ENCODE assay signal across 8 cellular contexts in the genomic region with DNA sequence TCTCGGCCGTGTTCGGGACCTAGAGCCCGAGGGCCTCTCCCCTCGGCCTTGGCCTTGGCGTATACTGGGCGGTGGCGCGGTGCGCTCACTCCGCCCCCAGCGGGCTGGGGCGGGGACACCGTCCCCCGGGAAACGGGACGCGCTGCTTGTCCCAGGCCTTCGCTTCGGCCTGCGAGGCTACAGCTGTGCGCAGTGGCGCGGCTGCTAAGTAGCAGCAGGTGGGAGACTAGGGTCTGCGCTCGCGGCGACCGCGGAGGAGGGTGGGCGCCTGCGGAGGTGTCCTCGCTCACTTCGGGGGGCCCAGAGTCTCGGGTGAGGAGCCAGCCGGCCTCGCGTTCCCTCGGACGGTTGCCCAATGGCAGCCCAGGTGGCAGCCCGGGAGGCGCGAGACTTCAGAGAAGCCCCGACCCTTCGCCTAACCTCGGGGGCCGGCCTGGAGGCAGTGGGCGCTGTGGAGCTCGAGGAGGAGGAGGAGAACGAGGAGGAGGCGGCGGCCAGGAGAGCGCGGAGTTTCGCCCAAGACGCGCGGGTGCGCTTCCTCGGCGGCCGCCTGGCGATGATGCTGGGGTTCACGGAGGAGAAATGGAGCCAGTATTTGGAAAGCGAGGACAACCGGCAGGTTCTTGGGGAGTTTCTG. TPM values are rescaled to one million over a fixed set of nuclear protein-coding genes. Genes with fewer than 3 reads are reported as not detected.
DNase-seq lines count a peak whose midpoint lies in the region; ATAC-seq and TF ChIP-seq lines count a peak whose summit lies in the region.

A gene with protein sequence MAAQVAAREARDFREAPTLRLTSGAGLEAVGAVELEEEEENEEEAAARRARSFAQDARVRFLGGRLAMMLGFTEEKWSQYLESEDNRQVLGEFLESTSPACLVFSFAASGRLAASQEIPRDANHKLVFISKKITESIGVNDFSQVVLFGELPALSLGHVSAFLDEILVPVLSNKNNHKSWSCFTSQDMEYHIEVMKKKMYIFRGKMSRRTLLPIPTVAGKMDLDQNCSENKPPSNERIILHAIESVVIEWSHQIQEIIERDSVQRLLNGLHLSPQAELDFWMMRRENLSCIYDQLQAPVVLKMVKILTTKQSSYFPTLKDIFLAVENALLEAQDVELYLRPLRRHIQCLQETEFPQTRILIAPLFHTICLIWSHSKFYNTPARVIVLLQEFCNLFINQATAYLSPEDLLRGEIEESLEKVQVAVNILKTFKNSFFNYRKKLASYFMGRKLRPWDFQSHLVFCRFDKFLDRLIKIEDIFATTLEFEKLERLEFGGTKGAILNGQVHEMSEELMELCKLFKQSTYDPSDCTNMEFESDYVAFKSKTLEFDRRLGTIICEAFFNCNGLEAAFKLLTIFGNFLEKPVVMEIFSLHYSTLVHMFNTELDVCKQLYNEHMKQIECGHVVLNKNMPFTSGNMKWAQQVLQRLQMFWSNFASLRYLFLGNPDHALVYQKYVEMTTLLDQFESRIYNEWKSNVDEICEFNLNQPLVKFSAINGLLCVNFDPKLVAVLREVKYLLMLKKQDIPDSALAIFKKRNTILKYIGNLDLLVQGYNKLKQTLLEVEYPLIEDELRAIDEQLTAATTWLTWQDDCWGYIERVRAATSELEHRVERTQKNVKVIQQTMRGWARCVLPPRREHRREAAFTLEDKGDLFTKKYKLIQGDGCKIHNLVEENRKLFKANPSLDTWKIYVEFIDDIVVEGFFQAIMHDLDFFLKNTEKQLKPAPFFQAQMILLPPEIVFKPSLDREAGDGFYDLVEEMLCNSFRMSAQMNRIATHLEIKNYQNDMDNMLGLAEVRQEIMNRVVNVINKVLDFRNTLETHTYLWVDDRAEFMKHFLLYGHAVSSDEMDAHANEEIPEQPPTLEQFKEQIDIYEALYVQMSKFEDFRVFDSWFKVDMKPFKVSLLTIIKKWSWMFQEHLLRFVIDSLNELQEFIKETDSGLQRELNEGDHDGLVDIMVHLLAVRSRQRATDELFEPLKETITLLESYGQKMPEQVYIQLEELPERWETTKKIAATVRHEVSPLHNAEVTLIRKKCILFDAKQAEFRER (N-terminal part only) (plus strand): TSS at position 149 of the 637 bp plus-strand sequence. CDS start 207 bp downstream, at position 356.

- H3K4me1 ChIP-seq in cardiac muscle cell (ENCODE audit: low read depth) (no peaks in the 10 kb centered on the region), prostate gland (replicated peaks) (no peaks in the 10 kb centered on the region)

- TF ChIP-seq POLR2A in prostate gland (IDR thresholded peaks at IDR 0.05) = peak; percentile 31

- H3K27me3 ChIP-seq in cardiac muscle cell (peaks cover 78% of the 10 kb centered on the region), prostate gland (replicated peaks; ENCODE audit: insufficient read depth) (no peaks in the 10 kb centered on the region)

- H3K36me3 ChIP-seq in cardiac muscle cell (no peaks in the 10 kb centered on the region), prostate gland (no peaks in the 10 kb centered on the region)

- peak; percentile 49 for DNase-seq in activated CD4-positive, alpha-beta T cell treated with anti-CD3 and anti-CD28 coated beads for 48 hours
- DNase-seq in activated CD4-positive, alpha-beta T cell treated with anti-CD3 and anti-CD28 coated beads, Interleukin-2, amount 50 U/mL, for 4 hours = no peak
- DNase-seq in activated CD8-positive, alpha-beta memory T cell treated with anti-CD3 and anti-CD28 coated beads for 48 hours (ENCODE audit: low read depth in 2 of 3, low spot score in 2 of 3) = peak in 2 of 3 experiments; percentile 3 to 5
- peak; percentile 30 to 77 for DNase-seq in cardiac muscle cell (ENCODE audit: low read depth in 1 of 2, low spot score in 1 of 2)
- DNase-seq in prostate gland (ENCODE audit: low spot score) = peak; percentile 38

- TF ChIP-seq CTCF in cardiac muscle cell (IDR thresholded peaks at IDR 0.05; ENCODE audit: low read depth, low read length) (no peak), prostate gland (IDR thresholded peaks at IDR 0.05) (peak in 1 of 4 experiments; percentile 25)

- ATAC-seq in HG03442 (IDR thresholded peaks at IDR 0.05; ENCODE audit: unreplicated experiment) (peak; percentile 78), HG02610 (IDR thresholded peaks at IDR 0.05; ENCODE audit: unreplicated experiment) (no peak), HG03571 (IDR thresholded peaks at IDR 0.05; ENCODE audit: unreplicated experiment) (no peak)

- WGBS in prostate gland = under 1% methylated on average over 65 of the region's 66 CpGs

- no peaks in the 10 kb centered on the region for H3K9me3 ChIP-seq in cardiac muscle cell (ENCODE audit: low read depth)
- H3K9me3 ChIP-seq in prostate gland = no peaks in the 10 kb centered on the region

- no peak within 1 kb of the TSS for H3K27ac ChIP-seq in cardiac muscle cell
- peak within 1 kb of the TSS in 1 of 2 donors; percentile 27 for H3K27ac ChIP-seq in prostate gland

- H3K4me3 ChIP-seq in cardiac muscle cell = peak within 1 kb of the TSS; percentile 41
- peak within 1 kb of the TSS; percentile 42 to 48 for H3K4me3 ChIP-seq in prostate gland

- intact Hi-C loops in prostate gland (cut with DNase I) = no loop called here

RNA-seq across cellular contexts. Expression of the gene that starts here (rescaled TPM):
- total RNA-seq in cardiac muscle cell (0.46 and 0.60 TPM in 2 replicates), prostate gland (10 to 100 TPM in 1 of 2 donors, 1 to 10 TPM in 1; 1.6 to 13.3 TPM)
- polyA plus RNA-seq in cardiac muscle cell = 0.55 and 1.9 TPM in 2 replicates

Comparison
In these comparisons a context has a peak if more than half of its experiments do, and no peak if none do; other contexts are left out.
1. DNase-seq: peak in activated CD4-positive, alpha-beta T cell treated with anti-CD3 and anti-CD28 coated beads for 48 hours (single experiment), activated CD8-positive, alpha-beta memory T cell treated with anti-CD3 and anti-CD28 coated beads for 48 hours (2 of 3), cardiac muscle cell (2 of 2) and prostate gland (single experiment); none in activated CD4-positive, alpha-beta T cell treated with anti-CD3 and anti-CD28 coated beads, Interleukin-2, amount 50 U/mL, for 4 hours (0 of 2).